22 cellular contexts compared by ENCODE assay signal in genomic region chr2:113930448-113930847, GRCh38. TPM values are rescaled to one million over a fixed set of nuclear protein-coding genes. Genes with fewer than 3 reads are reported as not detected.
A peak's percentile ranks its signal among the peaks of the same experiment; 100 is the strongest.
DNase-seq lines count a peak whose midpoint lies in the region; ATAC-seq and TF ChIP-seq lines count a peak whose summit lies in the region.
"Had no signal": no experiment of that assay in that cellular context is flagged by ENCODE, and none has a peak within 500 bp of the region (broad histone marks: within the 10 kb centered on the region; RNA-seq: fewer than 3 reads in every experiment).

No MANE protein-coding gene starts in this region.

- POLR2A ChIA-PET in T-cell (lab: Charles Lee), result interaction anchor here in 1 of 2 donors (1.0 kb wide), 1 partner anchor 35 kb away, joined by 3 read pairs; no protein-coding TSS in a partner anchor

- no peak overlapping the region for H3K4me3 Mint-ChIP-seq in stimulated activated naive CD8-positive, alpha-beta T cell treated with anti-CD3 and anti-CD28 coated beads, Interleukin-15, amount 100 ng/mL, for 72 hours
- H3K4me3 Mint-ChIP-seq in T-cell, result no peak overlapping the region
- H3K4me3 Mint-ChIP-seq in immature natural killer cell, result no peak overlapping the region
- no peak overlapping the region for H3K4me3 Mint-ChIP-seq in stimulated activated naive B cell treated with anti-CD40 and anti-IgM and Interleukin-4, amounts not matched to agents 10 μg/mL and 1 μg/mL and 100 μg/mL, for 72 hours
- H3K4me3 Mint-ChIP-seq in chondrocyte (ENCODE audit: unreplicated experiment), result no peak overlapping the region
- H3K4me3 Mint-ChIP-seq: activated CD4-positive, alpha-beta T cell treated with anti-CD3 and anti-CD28 coated beads for 36 hours had no signal

- no peak overlapping the region for H3K27ac Mint-ChIP-seq in stimulated activated naive CD8-positive, alpha-beta T cell treated with anti-CD3 and anti-CD28 coated beads, Interleukin-15, amount 100 ng/mL, for 72 hours
- peak overlapping the region; percentile 15 to 71 for H3K27ac Mint-ChIP-seq in T-cell
- H3K27ac Mint-ChIP-seq in immature natural killer cell, result peak overlapping the region in 5 of 6 donors; percentile 14 to 51 (median 45)
- H3K27ac Mint-ChIP-seq in stimulated activated naive B cell treated with anti-CD40 and anti-IgM and Interleukin-4, amounts not matched to agents 10 μg/mL and 1 μg/mL and 100 μg/mL, for 72 hours, result peak overlapping the region; percentile 14
- no peak overlapping the region for H3K27ac Mint-ChIP-seq in chondrocyte (ENCODE audit: unreplicated experiment)
- H3K27ac Mint-ChIP-seq: activated CD4-positive, alpha-beta T cell treated with anti-CD3 and anti-CD28 coated beads for 36 hours had no signal

- CTCF ChIA-PET in T-cell (lab: Charles Lee), result no interaction called here

- H3K9me3 Mint-ChIP-seq in stimulated activated naive CD8-positive, alpha-beta T cell treated with anti-CD3 and anti-CD28 coated beads, Interleukin-15, amount 100 ng/mL, for 72 hours, result no peaks in the 10 kb centered on the region
- no peaks in the 10 kb centered on the region for H3K9me3 Mint-ChIP-seq in T-cell
- H3K9me3 Mint-ChIP-seq in immature natural killer cell, result no peaks in the 10 kb centered on the region
- no peaks in the 10 kb centered on the region for H3K9me3 Mint-ChIP-seq in stimulated activated naive B cell treated with anti-CD40 and anti-IgM and Interleukin-4, amounts not matched to agents 10 μg/mL and 1 μg/mL and 100 μg/mL, for 72 hours
- no peaks in the 10 kb centered on the region for H3K9me3 Mint-ChIP-seq in chondrocyte (ENCODE audit: low read depth)

- ATAC-seq in stimulated activated naive CD8-positive, alpha-beta T cell treated with anti-CD3 and anti-CD28 coated beads, Interleukin-15, Interleukin-2, amounts not matched to agents 100 U/mL and 50 U/mL, for 24 hours, result peak; percentile 9
- ATAC-seq in stimulated activated naive CD8-positive, alpha-beta T cell treated with anti-CD3 and anti-CD28 coated beads, Interleukin-15, amount 100 ng/mL, for 72 hours, result no peak
- ATAC-seq in T-cell (replicated peaks in 1 of 4) (no peak), HG03432 (IDR thresholded peaks at IDR 0.05; ENCODE audit: unreplicated experiment) (no peak)
- ATAC-seq in stimulated activated naive B cell treated with anti-CD40 and anti-IgM and Interleukin-4, amounts not matched to agents 10 μg/mL and 1 μg/mL and 100 μg/mL, for 72 hours (replicated peaks), result no peak
- ATAC-seq: activated CD4-positive, alpha-beta T cell treated with anti-CD3 and anti-CD28 coated beads for 36 hours; esophagus mucosa had no signal

- no peak for DNase-seq in stimulated activated naive CD8-positive, alpha-beta T cell treated with anti-CD3 and anti-CD28 coated beads, Interleukin-15, Interleukin-2, amounts not matched to agents 100 U/mL and 50 U/mL, for 24 hours
- no peak for DNase-seq in stimulated activated naive CD8-positive, alpha-beta T cell treated with anti-CD3 and anti-CD28 coated beads, Interleukin-15, amount 100 ng/mL, for 72 hours
- DNase-seq in T-cell (no peak), immature natural killer cell (no peak), HuH-7 (ENCODE audit: low spot score) (no peak), chondrocyte (ENCODE audit: low spot score) (no peak)
- no peak for DNase-seq in stimulated activated naive B cell treated with anti-CD40 and anti-IgM and Interleukin-4, amounts not matched to agents 10 μg/mL and 1 μg/mL and 100 μg/mL, for 72 hours
- DNase-seq: activated CD4-positive, alpha-beta T cell treated with anti-CD3 and anti-CD28 coated beads for 36 hours; activated gamma-delta T cell; COR-L47; effector memory CD4-positive, alpha-beta T cell; hypothalamus; islet precursor cell; NCI-H1048; NCI-H2029; NCI-H446 treated with DMSO at 0.1 percent for 48 hours; Right ventricle myocardium superior; stimulated activated CD4-positive, alpha-beta T cell treated with anti-CD3 and anti-CD28 coated beads, Interleukin-2, amount 100 ng/mL, for 48 hours; stimulated activated naive CD4-positive, alpha-beta T cell treated with Interleukin-2 at 50 U/mL for 16 hours; thyroid gland had no signal

- peaks cover 22% of the 10 kb centered on the region for H3K4me1 Mint-ChIP-seq in stimulated activated naive CD8-positive, alpha-beta T cell treated with anti-CD3 and anti-CD28 coated beads, Interleukin-15, amount 100 ng/mL, for 72 hours
- H3K4me1 Mint-ChIP-seq in T-cell, result peaks cover 36 to 39% (median 36%) of the 10 kb centered on the region in 3 donors
- H3K4me1 Mint-ChIP-seq in immature natural killer cell, result peaks cover 31 to 90% of the 10 kb centered on the region in 2 donors
- peaks cover 5 to 11% of the 10 kb centered on the region in 2 donors for H3K4me1 Mint-ChIP-seq in stimulated activated naive B cell treated with anti-CD40 and anti-IgM and Interleukin-4, amounts not matched to agents 10 μg/mL and 1 μg/mL and 100 μg/mL, for 72 hours
- H3K4me1 Mint-ChIP-seq in chondrocyte (ENCODE audit: low read depth), result peaks cover 16% of the 10 kb centered on the region

- H3K36me3 Mint-ChIP-seq in T-cell (peaks cover 41% of the 10 kb centered on the region), immature natural killer cell (peaks cover 0 to 35% (median 23%) of the 10 kb centered on the region in 3 donors), chondrocyte (ENCODE audit: low read depth) (peaks cover 33% of the 10 kb centered on the region)
- H3K36me3 Mint-ChIP-seq in stimulated activated naive B cell treated with anti-CD40 and anti-IgM and Interleukin-4, amounts not matched to agents 10 μg/mL and 1 μg/mL and 100 μg/mL, for 72 hours, result peaks cover 29 to 53% of the 10 kb centered on the region in 2 donors

- TF ChIP-seq CTCF in chondrocyte (IDR thresholded peaks at IDR 0.05), result no peak

- no peaks in the 10 kb centered on the region for H3K27me3 Mint-ChIP-seq in stimulated activated naive CD8-positive, alpha-beta T cell treated with anti-CD3 and anti-CD28 coated beads, Interleukin-15, amount 100 ng/mL, for 72 hours
- H3K27me3 Mint-ChIP-seq in T-cell, result no peaks in the 10 kb centered on the region
- no peaks in the 10 kb centered on the region for H3K27me3 Mint-ChIP-seq in immature natural killer cell (ENCODE audit: low read depth in 3 of 3)
- H3K27me3 Mint-ChIP-seq in stimulated activated naive B cell treated with anti-CD40 and anti-IgM and Interleukin-4, amounts not matched to agents 10 μg/mL and 1 μg/mL and 100 μg/mL, for 72 hours, result no peaks in the 10 kb centered on the region
- no peaks in the 10 kb centered on the region for H3K27me3 Mint-ChIP-seq in chondrocyte (ENCODE audit: low read depth)
- H3K27me3 Mint-ChIP-seq: activated CD4-positive, alpha-beta T cell treated with anti-CD3 and anti-CD28 coated beads for 36 hours had no signal

RNA-seq across cellular contexts. Expression of gene ACTR3, which starts 40.6 kb away (rescaled TPM):
- 100 to 1,000 TPM; 228 to 277 (median 255) TPM for total RNA-seq in T-cell
- polyA plus RNA-seq in immature natural killer cell, result 100 to 1,000 TPM; 501 to 732 (median 726) TPM
- 302 to 437 TPM (median 434 TPM) in 3 replicates for total RNA-seq in chondrocyte

Comparison
In these comparisons a context has a peak if more than half of its experiments do, and no peak if none do; other contexts are left out.
1. H3K27ac Mint-ChIP-seq: peak in T-cell (2 of 2), immature natural killer cell (5 of 6) and stimulated activated naive B cell treated with anti-CD40 and anti-IgM and Interleukin-4, amounts not matched to agents 10 μg/mL and 1 μg/mL and 100 μg/mL, for 72 hours (single experiment); none in stimulated activated naive CD8-positive, alpha-beta T cell treated with anti-CD3 and anti-CD28 coated beads, Interleukin-15, amount 100 ng/mL, for 72 hours (0 of 2) and chondrocyte (single experiment).